ENCODE assay signal across 8 cellular contexts in the genomic region with DNA sequence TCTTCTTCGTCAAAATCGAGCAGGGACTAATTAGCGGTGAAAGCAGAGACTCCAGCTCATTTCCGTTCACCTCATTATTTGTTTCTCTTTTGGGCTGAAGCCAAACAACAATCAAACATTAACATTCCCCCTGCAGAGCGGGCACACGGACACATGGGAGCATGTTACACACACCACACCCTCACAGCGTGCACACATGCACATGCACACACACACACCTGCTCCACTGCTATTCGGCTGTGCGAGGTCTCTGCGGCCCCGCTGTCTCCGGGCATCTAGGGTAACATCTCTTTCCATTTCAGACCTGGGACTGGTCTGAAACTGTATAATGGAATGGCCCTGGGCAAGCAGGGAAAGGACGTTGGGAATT. TPM values are rescaled to one million over a fixed set of nuclear protein-coding genes. Genes with fewer than 3 reads are reported as not detected.
DNase-seq lines count a peak whose midpoint lies in the region; ATAC-seq and TF ChIP-seq lines count a peak whose summit lies in the region.

No MANE protein-coding gene starts in this region.

- TF ChIP-seq POLR2A in thyroid gland (IDR thresholded peaks at IDR 0.05) = no peak

- peaks cover 0 to 9% of the 10 kb centered on the region in 2 donors for H3K27me3 Mint-ChIP-seq in natural killer cell treated with Interleukin-12 subunit alpha and Interleukin-12 subunit beta and Interleukin-15 and Interleukin-18, amount 100 ng/mL, for 72 hours

- DNase-seq in NCI-H1417 (lab: John Stamatoyannopoulos, UW) (peak in 2 of 3 experiments; percentile 78 to 87), NCI-H1417 treated with DMSO at 0.1 percent for 48 hours (lab: John Stamatoyannopoulos, UW) (no peak), NCI-H2029 (lab: John Stamatoyannopoulos, UW) (peak; percentile 78), caudate nucleus (lab: John Stamatoyannopoulos, UW) (peak in 1 of 61 donors; percentile 49), ureter (ENCODE audit: low spot score) (no peak), NCI-H1048 (lab: John Stamatoyannopoulos, UW) (no peak), thyroid gland (no peak)
- DNase-seq in natural killer cell treated with Interleukin-12 subunit alpha and Interleukin-12 subunit beta and Interleukin-15 and Interleukin-18, amount 100 ng/mL, for 72 hours (ENCODE audit: low spot score) = no peak

- TF ChIP-seq CTCF in thyroid gland (IDR thresholded peaks at IDR 0.05) = no peak

- 64 to 83% methylated on average over 13 of the region's 13 CpGs for WGBS in thyroid gland, 2 donors

- H3K27ac ChIP-seq in caudate nucleus (ENCODE audit: low read depth, low read length) = peak overlapping the region; percentile 18
- peak overlapping the region in 1 of 3 donors; percentile 75 for H3K27ac ChIP-seq in thyroid gland

- H3K27me3 ChIP-seq in thyroid gland = no peaks in the 10 kb centered on the region

- H3K9me3 Mint-ChIP-seq in natural killer cell treated with Interleukin-12 subunit alpha and Interleukin-12 subunit beta and Interleukin-15 and Interleukin-18, amount 100 ng/mL, for 72 hours = no peaks in the 10 kb centered on the region

- H3K36me3 Mint-ChIP-seq in natural killer cell treated with Interleukin-12 subunit alpha and Interleukin-12 subunit beta and Interleukin-15 and Interleukin-18, amount 100 ng/mL, for 72 hours = no peaks in the 10 kb centered on the region

- peaks cover 44 to 47% of the 10 kb centered on the region in 2 donors for H3K4me1 Mint-ChIP-seq in natural killer cell treated with Interleukin-12 subunit alpha and Interleukin-12 subunit beta and Interleukin-15 and Interleukin-18, amount 100 ng/mL, for 72 hours (ENCODE audit: low read depth in 2 of 2)

- intact Hi-C loops in thyroid gland (cut with DNase I) = loop anchor here (5.0 to 10.0 kb wide), 2 partner anchors 130 to 278 kb away; a partner anchor contains a TSS

- H3K27ac Mint-ChIP-seq in natural killer cell treated with Interleukin-12 subunit alpha and Interleukin-12 subunit beta and Interleukin-15 and Interleukin-18, amount 100 ng/mL, for 72 hours = peak overlapping the region; percentile 26 to 69

- ATAC-seq in natural killer cell treated with Interleukin-12 subunit alpha and Interleukin-12 subunit beta and Interleukin-15 and Interleukin-18, amount 100 ng/mL, for 72 hours = no peak

- H3K4me3 ChIP-seq in thyroid gland (replicated peaks in 1 of 3) = peak overlapping the region in 1 of 3 donors; percentile 0

- H3K4me3 Mint-ChIP-seq in natural killer cell treated with Interleukin-12 subunit alpha and Interleukin-12 subunit beta and Interleukin-15 and Interleukin-18, amount 100 ng/mL, for 72 hours = peak overlapping the region; percentile 91

- H3K4me1 ChIP-seq in thyroid gland = peaks cover 0 to 10% of the 10 kb centered on the region in 2 donors

- H3K9me3 ChIP-seq in thyroid gland = no peaks in the 10 kb centered on the region

- H3K36me3 ChIP-seq in thyroid gland = no peaks in the 10 kb centered on the region

RNA-seq across cellular contexts. Expression of a gene that starts 58.4 kb away (rescaled TPM):
- total RNA-seq in natural killer cell treated with Interleukin-12 subunit alpha and Interleukin-12 subunit beta and Interleukin-15 and Interleukin-18, amount 100 ng/mL, for 72 hours = 10 to 100 TPM; 19.8 to 27.3 TPM
- total RNA-seq in ureter = 17.8 TPM
- 10 to 100 TPM; 21.1 to 46.7 (median 35.3) TPM for total RNA-seq in thyroid gland

Comparison
In these comparisons a context has a peak if more than half of its experiments do, and no peak if none do; other contexts are left out.
1. DNase-seq: peak in NCI-H1417 (2 of 3) and NCI-H2029 (single experiment); none in NCI-H1417 treated with DMSO at 0.1 percent for 48 hours (single experiment), natural killer cell treated with Interleukin-12 subunit alpha and Interleukin-12 subunit beta and Interleukin-15 and Interleukin-18, amount 100 ng/mL, for 72 hours (single experiment), ureter (single experiment), NCI-H1048 (single experiment) and thyroid gland (0 of 2).